In the genomic region with DNA sequence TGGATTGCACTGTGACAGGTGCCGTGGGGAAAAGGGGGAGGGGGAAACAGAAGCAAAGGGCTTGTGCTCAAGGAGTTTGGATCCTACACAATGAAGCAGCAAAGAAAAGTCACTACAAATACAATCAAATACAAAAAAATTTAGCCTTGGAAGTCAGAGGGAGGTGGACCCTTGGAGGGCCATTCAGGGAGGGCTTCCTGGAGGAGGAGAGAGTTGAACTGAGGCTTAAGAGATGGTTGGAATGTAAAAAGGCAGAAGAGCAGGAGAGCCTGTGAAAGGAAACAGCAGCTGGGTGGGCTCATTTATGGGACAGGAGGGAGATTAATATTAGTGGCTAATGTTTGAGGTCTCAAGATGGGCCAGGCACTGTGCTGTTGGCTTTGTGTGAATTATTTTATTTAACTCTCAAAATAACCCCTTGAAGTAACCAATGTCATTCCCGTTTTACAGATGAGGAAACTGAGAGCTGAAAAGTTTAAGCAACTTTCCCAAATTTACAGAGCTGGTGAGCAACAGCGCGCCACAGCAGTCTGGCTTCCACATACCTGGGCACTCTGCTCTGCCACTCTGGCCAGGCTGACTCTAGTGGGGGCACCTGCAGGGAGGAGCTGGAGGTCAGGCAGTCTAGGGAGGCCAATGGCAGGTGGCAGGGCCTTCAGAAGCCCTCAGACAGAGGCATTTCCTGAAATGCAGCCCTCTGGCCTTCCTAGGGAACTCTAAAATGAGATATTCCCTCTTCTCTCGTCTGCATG, we compare ENCODE assay signal across 21 cellular contexts. TPM values are rescaled to one million over a fixed set of nuclear protein-coding genes. Genes with fewer than 3 reads are reported as not detected.
DNase-seq lines count a peak whose midpoint lies in the region; ATAC-seq, FAIRE-seq and TF ChIP-seq lines count a peak whose summit lies in the region.
"Had no signal": no experiment of that assay in that cellular context is flagged by ENCODE, and none has a peak within 500 bp of the region (broad histone marks: within the 10 kb centered on the region; RNA-seq: fewer than 3 reads in every experiment).

No MANE protein-coding gene starts in this region.

- DNase-seq in IMR-90 (no peak), K562 (ENCODE audit: extremely low read depth in 1 of 4, low spot score in 3 of 4) (no peak), posterior vena cava (ENCODE audit: low spot score) (peak; percentile 57), Caco-2 (no peak), immature natural killer cell (no peak)
- DNase-seq: 8988T; C1 segment of cervical spinal cord; CD4-positive, alpha-beta memory T cell; COR-L47; DMS153; DND-41; GM23248; H7; HCEC 1CT had no signal

- H4K20me1 ChIP-seq in IMR-90 (ENCODE audit: insufficient read depth, low read length), result no peaks in the 10 kb centered on the region; the same call in 1 of the 2 replicates
- peaks cover 5% of the 10 kb centered on the region; the same call in 1 of the 2 replicates for H4K20me1 ChIP-seq in K562 (replicated peaks; ENCODE audit: control insufficient read depth, insufficient read depth, low read length)

- TF ChIP-seq RAD21 in IMR-90 (IDR thresholded peaks at IDR 0.05; ENCODE audit: low read length) (no peak), K562 (CRISPR knock-in tag; conservative IDR thresholded peaks at IDR 0.05 in 1 of 2, IDR thresholded peaks at IDR 0.05 in 1 of 2) (no peak)

- in situ Hi-C loops in IMR-90 (cut with MboI; ENCODE audit: low sequenced_read_pairs) (no loop called here), K562 (cut with MboI) (no loop called here)

- TF ChIP-seq EP300 in K562 (IDR thresholded peaks at IDR 0.05; ENCODE audit: low read length), result no peak

- H3K9ac ChIP-seq in IMR-90 (ENCODE audit: low read depth, low read length), result no peak overlapping the region
- no peak overlapping the region for H3K9ac ChIP-seq in K562 (ENCODE audit: insufficient read depth in 1 of 2, low read depth in 2 of 2, low read length in 2 of 2)
- H3K9ac ChIP-seq: GM23248 had no signal

- no peak for TF ChIP-seq POLR2A in IMR-90 (IDR thresholded peaks at IDR 0.05; ENCODE audit: low read depth, low read length)
- no peak for TF ChIP-seq POLR2A in K562 (conservative IDR thresholded peaks at IDR 0.05)

- no peak overlapping the region for H3K23ac ChIP-seq in IMR-90 (ENCODE audit: low read depth, low read length)

- H3K14ac ChIP-seq in IMR-90 (replicated peaks; ENCODE audit: low read depth, low read length), result no peak overlapping the region

- H3K27ac Mint-ChIP-seq in nephron (peak overlapping the region; percentile 3 to 85 (median 84)), Caco-2 (ENCODE audit: unreplicated experiment) (no peak overlapping the region), immature natural killer cell (no peak overlapping the region)
- H3K27ac Mint-ChIP-seq: CD4-positive, alpha-beta memory T cell had no signal

- no peak overlapping the region for H2BK15ac ChIP-seq in IMR-90 (ENCODE audit: low read depth, low read length)

- H3K79me1 ChIP-seq in IMR-90 (ENCODE audit: low read depth in 1 of 2, low read length in 2 of 2), result no peaks in the 10 kb centered on the region

- H3K9me3 Mint-ChIP-seq in nephron (no peaks in the 10 kb centered on the region), Caco-2 (ENCODE audit: unreplicated experiment) (no peaks in the 10 kb centered on the region), immature natural killer cell (no peaks in the 10 kb centered on the region)
- H3K9me3 Mint-ChIP-seq: CD4-positive, alpha-beta memory T cell had no signal

- no peaks in the 10 kb centered on the region for H3K79me2 ChIP-seq in K562 (ENCODE audit: control insufficient read depth, insufficient read depth, low read length)

- intact Hi-C loops in IMR-90 (cut with micrococcal nuclease) (no loop called here), K562 (cut with micrococcal nuclease) (no loop called here), posterior vena cava (cut with DNase I) (loop anchor here in 1 of 2 donors (5.0 kb wide), 1 partner anchor 866 kb away; no protein-coding TSS in a partner anchor), Caco-2 (cut with micrococcal nuclease; ENCODE audit: unreplicated experiment) (no loop called here)

- H3K9me1 ChIP-seq in IMR-90 (ENCODE audit: insufficient read depth, low read length), result no peaks in the 10 kb centered on the region
- H3K9me1 ChIP-seq in K562 (ENCODE audit: control insufficient read depth, insufficient read depth, low read length), result no peaks in the 10 kb centered on the region

- FAIRE-seq in K562 (lab: Jason Lieb, UNC), result no peak
- FAIRE-seq: G401.6, GM12892, GM19239, H1 had no signal

- no peak overlapping the region for H3K18ac ChIP-seq in IMR-90 (ENCODE audit: low read depth, low read length)

- H2BK120ac ChIP-seq in IMR-90 (ENCODE audit: low read depth, low read length), result no peak overlapping the region

- H3K27me3 Mint-ChIP-seq in nephron (ENCODE audit: low read depth), result peaks cover 54% of the 10 kb centered on the region
- H3K27me3 Mint-ChIP-seq in Caco-2 (ENCODE audit: insufficient read depth, unreplicated experiment), result peaks cover 32% of the 10 kb centered on the region
- H3K27me3 Mint-ChIP-seq in immature natural killer cell (ENCODE audit: low read depth in 3 of 3), result peaks cover 2 to 8% (median 5%) of the 10 kb centered on the region in 3 donors

- BruUV-seq in IMR-90 (replicated peaks; lab: Mats Ljungman, UMichigan), result no TSS peak
- no TSS peak for BruUV-seq in K562 (replicated peaks; lab: Mats Ljungman, UMichigan)
- no TSS peak for BruUV-seq in Caco-2 (replicated peaks; lab: Mats Ljungman, UMichigan)

- H3K4me1 ChIP-seq in IMR-90 (ENCODE audit: control insufficient read depth, insufficient read depth, low read length) (peaks cover 2% of the 10 kb centered on the region; the same call in 1 of the 2 replicates), K562 (replicated peaks in 1 of 2; ENCODE audit: control insufficient read depth in 2 of 2, insufficient read depth in 2 of 2, low read length in 2 of 2) (peaks cover 0 to 23% of the 10 kb centered on the region in 2 experiments; a peak in 2 of 5 replicates), Caco-2 (peaks cover 8% of the 10 kb centered on the region)

- POLR2A ChIA-PET in IMR-90 (lab: Charles Lee; ENCODE audit: unreplicated experiment) (no interaction called here), K562 (lab: Yijun Ruan, JAX) (no interaction called here), Caco-2 (lab: Charles Lee) (no interaction called here)

- H2AFZ ChIP-seq in IMR-90 (replicated peaks; ENCODE audit: low read length, poor library complexity) (peak overlapping the region; percentile 58), K562 (ENCODE audit: low read depth, low read length) (no peak overlapping the region)
- H2AFZ ChIP-seq: GM23248 had no signal

- H3K27ac ChIP-seq in IMR-90 (ENCODE audit: insufficient read depth, low read length) (no peak overlapping the region), K562 (ENCODE audit: extremely low read depth, low read depth, low read length) (no peak overlapping the region)
- H3K27ac ChIP-seq: GM23248 had no signal

- ATAC-seq in IMR-90 (ENCODE audit: low read depth) (no peak), K562 (no peak), HG03039 (IDR thresholded peaks at IDR 0.05; ENCODE audit: unreplicated experiment) (no peak), HG02642 (IDR thresholded peaks at IDR 0.05; ENCODE audit: poor library complexity, unreplicated experiment) (no peak)

- no peak overlapping the region for H4K91ac ChIP-seq in IMR-90 (ENCODE audit: insufficient read depth, low read depth, low read length)

- no peak overlapping the region for H2BK5ac ChIP-seq in IMR-90 (ENCODE audit: low read depth, low read length, poor library complexity, severe bottlenecking)

- H3K4me3 ChIP-seq in IMR-90 (ENCODE audit: insufficient read depth, low read depth, low read length), result no peak overlapping the region
- H3K4me3 ChIP-seq in K562, result no peak overlapping the region
- H3K4me3 ChIP-seq in Caco-2 (ENCODE audit: low read depth, low read length), result no peak overlapping the region
- H3K4me3 ChIP-seq: GM23248 had no signal

- H3K27me3 ChIP-seq in IMR-90 (ENCODE audit: control insufficient read depth, insufficient read depth, low read length) (peaks cover 50% of the 10 kb centered on the region), K562 (ENCODE audit: control insufficient read depth in 2 of 2, insufficient read depth in 2 of 2, low read length in 2 of 2) (peaks cover 25 to 61% of the 10 kb centered on the region in 2 experiments), Caco-2 (replicated peaks; ENCODE audit: control insufficient read depth, insufficient read depth, low read length) (peaks cover 7% of the 10 kb centered on the region)

- WGBS in IMR-90 (ENCODE audit: extremely low coverage in 2 of 2, insufficient read length in 1 of 2), 2 experiments, result no CpG with 5 or more reads among the region's 5 CpGs
- 13% methylated on average over 5 of the region's 5 CpGs for WGBS in K562 (ENCODE audit: insufficient coverage, low coverage, missing lambda C conversion rate)

- H3K56ac ChIP-seq in IMR-90 (ENCODE audit: extremely low read depth, insufficient read depth, low read length), result no peak overlapping the region

- H4K8ac ChIP-seq in IMR-90 (ENCODE audit: low read depth in 2 of 2, low read length in 2 of 2), result no peak overlapping the region

- H3K36me3 Mint-ChIP-seq in nephron (ENCODE audit: low read depth) (no peaks in the 10 kb centered on the region), Caco-2 (ENCODE audit: insufficient read depth, unreplicated experiment) (peaks cover 6% of the 10 kb centered on the region), immature natural killer cell (no peaks in the 10 kb centered on the region)
- H3K36me3 Mint-ChIP-seq: CD4-positive, alpha-beta memory T cell had no signal

- no peak overlapping the region for H2AK9ac ChIP-seq in IMR-90 (replicated peaks; ENCODE audit: low read depth, low read length, poor library complexity)

- H3K4me2 ChIP-seq in IMR-90 (ENCODE audit: low read depth, low read length), result no peak overlapping the region
- no peak overlapping the region for H3K4me2 ChIP-seq in K562 (ENCODE audit: insufficient read depth, low read length)

- H3K9me3 ChIP-seq in IMR-90 (ENCODE audit: control insufficient read depth, insufficient read depth, low read length), result no peaks in the 10 kb centered on the region
- no peaks in the 10 kb centered on the region for H3K9me3 ChIP-seq in K562 (replicated peaks; ENCODE audit: control insufficient read depth, insufficient read depth, low read depth, low read length)
- H3K9me3 ChIP-seq in Caco-2, result no peaks in the 10 kb centered on the region

- no peak for TF ChIP-seq CTCF in IMR-90 (conservative IDR thresholded peaks at IDR 0.05; ENCODE audit: low read depth, low read length)
- no peak for TF ChIP-seq CTCF in K562 (IDR thresholded peaks at IDR 0.05 in 2 of 3, conservative IDR thresholded peaks at IDR 0.05 in 1 of 3; ENCODE audit: insufficient read depth in 2 of 3, low read depth in 1 of 3, low read length in 3 of 3)
- no peak for TF ChIP-seq CTCF in nephron (IDR thresholded peaks at IDR 0.05; ENCODE audit: unreplicated experiment in 3 of 3)
- no peak for TF ChIP-seq CTCF in Caco-2 (IDR thresholded peaks at IDR 0.05; ENCODE audit: insufficient read depth in 1 of 2, low read depth in 1 of 2, low read length in 1 of 2, severe bottlenecking in 1 of 2, unreplicated experiment in 1 of 2)

- no peak overlapping the region for H2BK20ac ChIP-seq in IMR-90 (ENCODE audit: low read depth, low read length)

- H3K4me1 Mint-ChIP-seq in nephron (peaks cover 26% of the 10 kb centered on the region), Caco-2 (ENCODE audit: low read depth, unreplicated experiment) (no peaks in the 10 kb centered on the region), immature natural killer cell (peaks cover 0 to 5% of the 10 kb centered on the region in 2 donors)

- H3K4me3 Mint-ChIP-seq in nephron (peak overlapping the region; percentile 11 to 86 (median 86)), Caco-2 (ENCODE audit: unreplicated experiment) (no peak overlapping the region), immature natural killer cell (peak overlapping the region in 1 of 5 donors; percentile 7)

- CTCF ChIA-PET in IMR-90 (lab: Yijun Ruan, JAX), result no interaction called here
- CTCF ChIA-PET in K562 (lab: Yijun Ruan, JAX; ENCODE audit: low intra/inter-chr PET ratio), result no interaction called here
- CTCF ChIA-PET in Caco-2 (lab: Charles Lee), result interaction anchor here (0.6 to 0.7 kb wide), 2 partner anchors 377 to 1039 kb away, joined by 4 read pairs; no protein-coding TSS in a partner anchor

- dilution Hi-C loops in IMR-90 (cut with HindIII; ENCODE audit: low sequenced_read_pairs, unreplicated experiment), result no loop called here

- H2AK5ac ChIP-seq in IMR-90 (ENCODE audit: low read depth, low read length), result no peak overlapping the region

- no peak overlapping the region for H3K4ac ChIP-seq in IMR-90 (ENCODE audit: low read depth, low read length)

- H4K5ac ChIP-seq in IMR-90 (ENCODE audit: low read depth, low read length), result no peak overlapping the region

- H3K36me3 ChIP-seq in IMR-90 (ENCODE audit: control insufficient read depth, insufficient read depth, low read length), result no peaks in the 10 kb centered on the region
- no peaks in the 10 kb centered on the region for H3K36me3 ChIP-seq in K562 (ENCODE audit: control insufficient read depth, insufficient read depth, low read length)
- H3K36me3 ChIP-seq in Caco-2 (ENCODE audit: control insufficient read depth, insufficient read depth, low read length), result no peaks in the 10 kb centered on the region

RNA-seq across cellular contexts. Expression of a gene that starts 2.7 kb away (rescaled TPM):
- total RNA-seq in IMR-90 (2012; rRNA removed), result not detected in 2 replicates
- polyA plus RNA-seq in IMR-90 (2012; rRNA removed), result 0.21 and 0.27 TPM in 2 replicates
- polyA plus RNA-seq in IMR-90 (2012; cell fraction: cytosol; rRNA removed), result 0.14 and 0.31 TPM in 2 replicates
- 0.46 and 0.89 TPM in 2 replicates for polyA plus RNA-seq in IMR-90 (2012; cell fraction: nucleus; rRNA removed; ENCODE audit: low replicate concordance)
- not detected in 2 replicates for total RNA-seq in K562 (2011; cell fraction: chromatin; rRNA removed; ENCODE audit: low replicate concordance)
- not detected in 2 replicates for total RNA-seq in K562 (2011; cell fraction: nucleolus; rRNA removed)
- total RNA-seq in K562 (2011; cell fraction: nucleoplasm; rRNA removed), result not detected in 2 replicates
- total RNA-seq in K562 (2014; rRNA removed), result not detected in 2 replicates
- not detected in 2 replicates for total RNA-seq in K562 (2014; rRNA removed; fragmentation: Illumina TruSeq; extraction: Trizol)
- total RNA-seq in K562 (2015; rRNA removed; fragmentation: Illumina TruSeq; extraction: Trizol), result 0.18 TPM in 1 of 2 replicates, not detected in the other
- 0.18 TPM in 1 of 2 replicates, not detected in the other for total RNA-seq in K562 (2021)
- polyA plus RNA-seq in K562 (2011; rRNA removed), result 0.04 TPM in 1 of 2 replicates, not detected in the other
- not detected in 2 replicates for polyA plus RNA-seq in K562 (2011; cell fraction: cytosol; rRNA removed)
- 0.17 TPM in 1 of 2 replicates, not detected in the other for polyA plus RNA-seq in K562 (2011; cell fraction: nucleus; rRNA removed)
- 0.04 and 0.08 TPM in 2 replicates for polyA plus RNA-seq in K562 (2012)
- not detected in 2 replicates for polyA plus RNA-seq in K562 (2014; fragmentation: Illumina TruSeq; extraction: Trizol)
- under 1 TPM; 0.14 to 0.32 TPM for polyA plus RNA-seq in K562 (2014; fragmentation: Nextera tagmentation; extraction: Ambion mirVana)
- 0.08 TPM in 1 of 2 replicates, not detected in the other for polyA plus RNA-seq in K562 (2014; rRNA removed)
- polyA minus RNA-seq in K562 (2011; rRNA and poly(A)+ RNA removed), result not detected in 2 replicates
- polyA minus RNA-seq in K562 (2011; cell fraction: cytosol; rRNA and poly(A)+ RNA removed), result not detected in 2 replicates
- not detected in 2 replicates for polyA minus RNA-seq in K562 (2011; cell fraction: nucleus; rRNA and poly(A)+ RNA removed)
- total RNA-seq in posterior vena cava, result 1 to 10 TPM; 3.3 to 5.2 TPM
- not detected in 2 replicates for total RNA-seq in Caco-2 (2022)
- polyA plus RNA-seq in immature natural killer cell, result under 1 TPM in 1 of 3 donors, not detected in 2; 0.11 TPM
- total RNA-seq: CD4-positive, alpha-beta memory T cell; GM23248 had no signal
- polyA plus RNA-seq: CD4-positive, alpha-beta memory T cell had no signal

Comparison
In these comparisons a context has a peak if more than half of its experiments do, and no peak if none do; other contexts are left out.
1. H3K27ac Mint-ChIP-seq: peak in nephron (3 of 3); none in Caco-2 (single experiment) and immature natural killer cell (0 of 6).